15 cellular contexts compared by ENCODE assay signal in the genomic region with DNA sequence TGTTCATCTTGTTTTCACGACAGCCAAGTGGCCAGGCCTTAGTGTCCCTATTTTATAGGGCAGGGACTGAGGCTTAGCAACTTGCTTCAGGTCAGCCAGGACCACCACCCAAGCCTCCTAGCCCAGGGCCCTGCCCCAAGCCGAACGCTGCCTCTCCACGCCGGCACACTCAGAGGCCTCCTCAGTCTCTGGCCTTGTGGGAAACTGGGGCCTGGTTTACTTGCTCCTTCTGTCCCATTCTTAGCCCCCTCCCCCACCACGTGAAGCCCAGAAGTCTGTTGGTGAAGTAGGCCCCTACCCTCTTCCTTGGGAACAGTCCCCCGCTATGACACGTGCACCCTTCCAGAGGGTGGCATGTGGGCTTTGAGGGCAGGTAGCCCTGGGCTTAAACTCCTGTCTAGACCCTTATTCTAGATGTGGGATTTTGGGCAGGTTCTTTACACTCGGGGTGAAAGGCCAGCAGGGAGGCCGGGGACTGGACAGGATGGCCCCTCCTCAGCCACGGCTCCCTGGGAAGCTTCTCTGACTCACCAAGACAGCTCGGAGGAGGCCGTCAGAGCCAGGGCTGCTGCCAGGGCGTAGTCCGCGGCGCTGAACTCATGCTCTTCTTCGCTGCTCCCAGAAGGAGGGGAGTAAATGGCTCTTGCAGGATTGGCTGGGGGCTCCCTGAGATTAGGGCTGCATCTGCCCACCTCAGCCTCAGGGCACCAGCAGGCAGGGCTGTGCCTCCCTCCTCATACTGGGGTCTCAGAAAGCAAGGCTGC. TPM values are rescaled to one million over a fixed set of nuclear protein-coding genes. Genes with fewer than 3 reads are reported as not detected.
A peak's percentile ranks its signal among the peaks of the same experiment; 100 is the strongest.
DNase-seq lines count a peak whose midpoint lies in the region; ATAC-seq, FAIRE-seq and TF ChIP-seq lines count a peak whose summit lies in the region.
"Had no signal": no experiment of that assay in that cellular context is flagged by ENCODE, and none has a peak within 500 bp of the region (broad histone marks: within the 10 kb centered on the region; RNA-seq: fewer than 3 reads in every experiment).

No MANE protein-coding gene starts in this region.

- H3K4me3 ChIP-seq in endothelial cell of umbilical vein (replicated peaks in 1 of 3; ENCODE audit: insufficient read depth in 1 of 3, low read depth in 1 of 3, low read length in 3 of 3) (no peak overlapping the region), aorta (ENCODE audit: low read length in 2 of 2) (no peak overlapping the region)

- peak overlapping the region; percentile 1 to 40 (median 20) for H3K4me3 Mint-ChIP-seq in nephron
- H3K4me3 Mint-ChIP-seq: CD4-positive, alpha-beta T cell; T-helper 1 cell treated with Interleukin-12 subunit alpha and Interleukin-12 subunit beta and Interleukin-4 antibody, amounts not matched to agents 30 μg/mL and 1 μg/mL, for 36 hours had no signal

- TF ChIP-seq CTCF in endothelial cell of umbilical vein (IDR thresholded peaks at IDR 0.05; ENCODE audit: extremely low read depth in 1 of 2, insufficient read depth in 1 of 2, low read depth in 1 of 2, low read length in 2 of 2) (no peak), nephron (IDR thresholded peaks at IDR 0.05; ENCODE audit: unreplicated experiment in 3 of 3) (no peak)

- BruUV-seq in endothelial cell of umbilical vein (replicated peaks; lab: Mats Ljungman, UMichigan) = no TSS peak

- H3K27me3 Mint-ChIP-seq in nephron (ENCODE audit: low read depth) = peaks cover 19% of the 10 kb centered on the region

- H3K4me2 ChIP-seq in endothelial cell of umbilical vein (ENCODE audit: insufficient read depth, low read length) = no peak overlapping the region

- no peak overlapping the region for H3K27ac ChIP-seq in endothelial cell of umbilical vein (ENCODE audit: insufficient read depth, low read depth, low read length)
- no peak overlapping the region for H3K27ac ChIP-seq in aorta (ENCODE audit: low read depth in 1 of 2, low read length in 2 of 2)

- H3K27me3 ChIP-seq in endothelial cell of umbilical vein (ENCODE audit: control insufficient read depth in 2 of 2, insufficient read depth in 2 of 2, low read length in 2 of 2) = no peaks in the 10 kb centered on the region
- H3K27me3 ChIP-seq in aorta (ENCODE audit: control insufficient read depth in 1 of 2, insufficient read depth in 2 of 2, low read length in 1 of 2) = no peaks in the 10 kb centered on the region

- WGBS in aorta, 2 donors = 94% methylated on average over 18 of the region's 18 CpGs

- no peaks in the 10 kb centered on the region for H3K9me3 Mint-ChIP-seq in nephron
- H3K9me3 Mint-ChIP-seq: CD4-positive, alpha-beta T cell; T-helper 1 cell treated with Interleukin-12 subunit alpha and Interleukin-12 subunit beta and Interleukin-4 antibody, amounts not matched to agents 30 μg/mL and 1 μg/mL, for 36 hours had no signal

- H3K36me3 Mint-ChIP-seq in nephron (ENCODE audit: low read depth) = no peaks in the 10 kb centered on the region

- H3K36me3 ChIP-seq in endothelial cell of umbilical vein (ENCODE audit: control insufficient read depth in 2 of 2, extremely low read depth in 1 of 2, insufficient read depth in 2 of 2, low read length in 2 of 2) (no peaks in the 10 kb centered on the region), aorta (ENCODE audit: control insufficient read depth in 1 of 2, insufficient read depth in 2 of 2, low read length in 1 of 2) (no peaks in the 10 kb centered on the region)

- ATAC-seq in aorta (ENCODE audit: low FRiP score) = no peak
- no peak for ATAC-seq in HG03196 (IDR thresholded peaks at IDR 0.05; ENCODE audit: unreplicated experiment)

- intact Hi-C loops in endothelial cell of umbilical vein (cut with micrococcal nuclease) = no loop called here
- intact Hi-C loops in aorta (cut with DNase I) = no loop called here

- CTCF ChIA-PET in endothelial cell of umbilical vein (lab: Charles Lee) = interaction anchor here (1.5 kb wide), 1 partner anchor 12 kb away, joined by 4 read pairs; no protein-coding TSS in a partner anchor

- POLR2A ChIA-PET in endothelial cell of umbilical vein (lab: Charles Lee) = no interaction called here

- dilution Hi-C loops in endothelial cell of umbilical vein (cut with MboI; ENCODE audit: extremely low pct_ligation_motif_present, low sequenced_read_pairs) = no loop called here

- peak overlapping the region; percentile 90 to 91 (median 91) for H3K27ac Mint-ChIP-seq in nephron
- H3K27ac Mint-ChIP-seq: CD4-positive, alpha-beta T cell; T-helper 1 cell treated with Interleukin-12 subunit alpha and Interleukin-12 subunit beta and Interleukin-4 antibody, amounts not matched to agents 30 μg/mL and 1 μg/mL, for 36 hours had no signal

- DNase-seq in AG20443 (ENCODE audit: low spot score) = peak; percentile 88
- peak; percentile 42 for DNase-seq in NCI-H226
- DNase-seq in endothelial cell of umbilical vein (ENCODE audit: low read depth, low spot score) = peak; percentile 24
- no peak for DNase-seq in aorta
- no peak for DNase-seq in foreskin melanocyte
- no peak for DNase-seq in RKO (ENCODE audit: low spot score)
- DNase-seq: anterior cingulate cortex; CD4-positive, alpha-beta T cell; NCI-H526; stimulated activated CD4-positive, alpha-beta T cell treated with anti-CD3 and anti-CD28 coated beads, Interleukin-2, amount 100 ng/mL, for 24 hours had no signal

- FAIRE-seq in endothelial cell of umbilical vein (lab: Jason Lieb, UNC) = peak; percentile 63
- FAIRE-seq: GM12892 had no signal

- peaks cover 25% of the 10 kb centered on the region for H3K4me1 ChIP-seq in endothelial cell of umbilical vein (ENCODE audit: control insufficient read depth, extremely low read depth, insufficient read depth, low read length)
- no peaks in the 10 kb centered on the region for H3K4me1 ChIP-seq in aorta (ENCODE audit: control insufficient read depth in 1 of 2, insufficient read depth in 2 of 2, low read length in 2 of 2)

- no peaks in the 10 kb centered on the region for H3K79me2 ChIP-seq in endothelial cell of umbilical vein (ENCODE audit: control insufficient read depth, insufficient read depth, low read length)

- H3K4me1 Mint-ChIP-seq in nephron = peaks cover 51% of the 10 kb centered on the region

- H3K9me3 ChIP-seq in endothelial cell of umbilical vein (replicated peaks; ENCODE audit: control insufficient read depth, insufficient read depth, low read length) (no peaks in the 10 kb centered on the region), aorta (ENCODE audit: control insufficient read depth, low read length) (no peaks in the 10 kb centered on the region)

- peak overlapping the region; percentile 2 for H3K9ac ChIP-seq in endothelial cell of umbilical vein (replicated peaks; ENCODE audit: extremely low read depth, insufficient read depth, low read length)

- peak overlapping the region; percentile 91 for H2AFZ ChIP-seq in endothelial cell of umbilical vein (ENCODE audit: low read depth, low read length)

- no peaks in the 10 kb centered on the region for H3K9me1 ChIP-seq in endothelial cell of umbilical vein (replicated peaks; ENCODE audit: control insufficient read depth, extremely low read depth, insufficient read depth, low read length)

- H4K20me1 ChIP-seq in endothelial cell of umbilical vein (replicated peaks; ENCODE audit: control insufficient read depth, extremely low read depth, insufficient read depth, low read length) = no peaks in the 10 kb centered on the region

- no peak for TF ChIP-seq POLR2A in endothelial cell of umbilical vein (IDR thresholded peaks at IDR 0.05; ENCODE audit: low read depth, low read length)

TF ChIP-seq in endothelial cell of umbilical vein, 7 proteins besides CTCF, POLR2A, EP300 and RAD21:
- TF ChIP-seq, protein P1, sequence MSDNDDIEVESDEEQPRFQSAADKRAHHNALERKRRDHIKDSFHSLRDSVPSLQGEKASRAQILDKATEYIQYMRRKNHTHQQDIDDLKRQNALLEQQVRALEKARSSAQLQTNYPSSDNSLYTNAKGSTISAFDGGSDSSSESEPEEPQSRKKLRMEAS (IDR thresholded peaks at IDR 0.05; ENCODE audit: insufficient read depth, insufficient read length) = no peak
- TF ChIP-seq MYC (IDR thresholded peaks at IDR 0.05; ENCODE audit: low read depth, low read length) (no peak), GATA2 (IDR thresholded peaks at IDR 0.05; ENCODE audit: insufficient read depth, insufficient read length, low read depth, low read length) (no peak), JUN (IDR thresholded peaks at IDR 0.05; ENCODE audit: borderline replicate concordance, insufficient read depth, insufficient read length, low read depth) (no peak), EZH2 (IDR thresholded peaks at IDR 0.05; ENCODE audit: borderline replicate concordance, low read depth, low read length, severe bottlenecking) (no peak), POLR2AphosphoS5 (IDR thresholded peaks at IDR 0.05; ENCODE audit: insufficient read depth, low read depth, low read length) (no peak), FOS (IDR thresholded peaks at IDR 0.05; ENCODE audit: borderline replicate concordance, insufficient read depth, low read length) (peak; percentile 18)

RNA-seq across cellular contexts. Expression of a gene that starts 4.3 kb away (rescaled TPM):
- total RNA-seq in endothelial cell of umbilical vein = 0.18 and 0.40 TPM in 2 replicates
- polyA plus RNA-seq in endothelial cell of umbilical vein = 0.06 and 0.11 TPM in 2 replicates
- polyA plus RNA-seq in endothelial cell of umbilical vein (2011; cell fraction: cytosol; rRNA removed) = 0.03 and 0.09 TPM in 2 replicates
- 0.14 and 0.22 TPM in 2 replicates for polyA plus RNA-seq in endothelial cell of umbilical vein (2011; cell fraction: nucleus; rRNA removed)
- 0.15 and 0.20 TPM in 2 replicates for polyA plus RNA-seq in endothelial cell of umbilical vein (2012)
- 0.22 and 0.23 TPM in 2 replicates for polyA minus RNA-seq in endothelial cell of umbilical vein
- polyA minus RNA-seq in endothelial cell of umbilical vein (2011; cell fraction: cytosol; rRNA and poly(A)+ RNA removed) = not detected
- polyA minus RNA-seq in endothelial cell of umbilical vein (2011; cell fraction: nucleus; rRNA and poly(A)+ RNA removed) = 0.10 TPM in 1 of 2 replicates, not detected in the other
- total RNA-seq in aorta = 1 to 10 TPM in 1 of 2 donors, under 1 TPM in 1; 0.78 to 1.9 TPM
- 1 to 10 TPM in 1 of 2 donors, under 1 TPM in 1; 0.59 to 1.1 TPM for polyA plus RNA-seq in aorta
- total RNA-seq: CD4-positive, alpha-beta T cell had no signal

RNA-seq across cellular contexts. Expression of a gene that starts 35.3 kb away (rescaled TPM):
- total RNA-seq in endothelial cell of umbilical vein = not detected in 2 replicates
- polyA plus RNA-seq in endothelial cell of umbilical vein = not detected in 2 replicates
- polyA plus RNA-seq in endothelial cell of umbilical vein (2011; cell fraction: cytosol; rRNA removed) = not detected in 2 replicates
- not detected in 2 replicates for polyA plus RNA-seq in endothelial cell of umbilical vein (2011; cell fraction: nucleus; rRNA removed)
- not detected in 2 replicates for polyA plus RNA-seq in endothelial cell of umbilical vein (2012)
- not detected in 2 replicates for polyA minus RNA-seq in endothelial cell of umbilical vein
- 0.92 TPM for polyA minus RNA-seq in endothelial cell of umbilical vein (2011; cell fraction: cytosol; rRNA and poly(A)+ RNA removed)
- not detected in 2 replicates for polyA minus RNA-seq in endothelial cell of umbilical vein (2011; cell fraction: nucleus; rRNA and poly(A)+ RNA removed)
- under 1 TPM; 0.18 to 0.23 TPM for total RNA-seq in aorta
- polyA plus RNA-seq in aorta = 1 to 10 TPM in 1 of 2 donors, not detected in 1; 2.4 TPM
- total RNA-seq: CD4-positive, alpha-beta T cell; glomerular endothelial cell had no signal

Comparison
In these comparisons a context has a peak if more than half of its experiments do, and no peak if none do; other contexts are left out.
1. DNase-seq: peak in AG20443 (single experiment), NCI-H226 (single experiment) and endothelial cell of umbilical vein (single experiment); none in aorta (0 of 2), foreskin melanocyte (single experiment) and RKO (single experiment).